Comparison of ENCODE assay signal across 22 cellular contexts in the genomic region with DNA sequence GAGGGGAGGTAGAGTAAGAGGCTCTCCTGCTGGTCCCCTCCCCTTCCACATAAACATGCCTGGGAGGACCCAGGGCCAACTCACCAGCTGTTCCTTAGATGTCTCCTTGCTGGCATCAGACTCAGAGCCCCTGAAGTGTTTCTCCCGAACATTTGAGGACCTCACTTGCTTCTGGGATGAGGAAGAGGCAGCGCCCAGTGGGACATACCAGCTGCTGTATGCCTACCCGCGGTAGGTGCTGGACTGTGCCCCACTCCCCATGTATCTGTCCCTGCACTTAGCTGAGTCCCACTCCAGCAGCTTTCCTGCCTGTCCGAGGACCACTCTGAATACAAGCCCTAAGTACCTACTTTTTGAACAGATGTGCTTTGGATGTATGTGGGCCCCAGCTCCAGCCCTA. TPM values are rescaled to one million over a fixed set of nuclear protein-coding genes. Genes with fewer than 3 reads are reported as not detected.
A peak's percentile ranks its signal among the peaks of the same experiment; 100 is the strongest.
DNase-seq lines count a peak whose midpoint lies in the region; ATAC-seq and TF ChIP-seq lines count a peak whose summit lies in the region.
"Had no signal": no experiment of that assay in that cellular context is flagged by ENCODE, and none has a peak within 500 bp of the region (broad histone marks: within the 10 kb centered on the region; RNA-seq: fewer than 3 reads in every experiment).

No MANE protein-coding gene starts in this region.

- H2BK20ac ChIP-seq in IMR-90 (ENCODE audit: low read depth, low read length): no peak overlapping the region

- H3K9me3 ChIP-seq in BLaER1: no peaks in the 10 kb centered on the region
- no peaks in the 10 kb centered on the region for H3K9me3 ChIP-seq in IMR-90 (ENCODE audit: control insufficient read depth, insufficient read depth, low read length)
- no peaks in the 10 kb centered on the region for H3K9me3 ChIP-seq in osteoblast (ENCODE audit: low read depth, low read length)
- H3K9me3 ChIP-seq: A549, BE2C had no signal

- DNase-seq in IMR-90 (no peak), mesenteric fat pad (ENCODE audit: low spot score) (peak; percentile 37), COLO668 (lab: John Stamatoyannopoulos, UW; ENCODE audit: unreplicated experiment) (no peak), osteoblast (ENCODE audit: insufficient read length, low spot score, missing footprints) (no peak), sciatic nerve (ENCODE audit: low spot score) (no peak)
- DNase-seq: 8988T; ACHN; AML-193; BE2C; CD4-positive, CD25-positive, alpha-beta regulatory T cell; CD8-positive, alpha-beta T cell; DMS 273 treated with DMSO at 0.1 percent for 48 hours; DMS79; EL; GM23248; H7; HCEC 1CT had no signal

- H3K4me2 ChIP-seq in BLaER1 (peak overlapping the region; percentile 17; the same call in 1 of the 2 replicates), IMR-90 (ENCODE audit: low read depth, low read length) (no peak overlapping the region), osteoblast (ENCODE audit: insufficient read depth, low read length) (no peak overlapping the region)
- H3K4me2 ChIP-seq: A549 had no signal

- H3K36me3 ChIP-seq in BLaER1: no peaks in the 10 kb centered on the region
- no peaks in the 10 kb centered on the region for H3K36me3 ChIP-seq in IMR-90 (ENCODE audit: control insufficient read depth, insufficient read depth, low read length)
- H3K36me3 ChIP-seq in osteoblast (ENCODE audit: insufficient read depth, low read length): no peaks in the 10 kb centered on the region
- H3K36me3 ChIP-seq: BE2C had no signal

- TF ChIP-seq CTCF in IMR-90 (conservative IDR thresholded peaks at IDR 0.05; ENCODE audit: low read depth, low read length) (no peak), osteoblast (IDR thresholded peaks at IDR 0.05; ENCODE audit: extremely low read depth, low read depth, low read length) (no peak)

- TF ChIP-seq POLR2A in IMR-90 (IDR thresholded peaks at IDR 0.05; ENCODE audit: low read depth, low read length): no peak

- no peak for TF ChIP-seq RAD21 in IMR-90 (IDR thresholded peaks at IDR 0.05; ENCODE audit: low read length)

- no peaks in the 10 kb centered on the region for H3K79me1 ChIP-seq in IMR-90 (ENCODE audit: low read depth in 1 of 2, low read length in 2 of 2)

- CTCF ChIA-PET in IMR-90 (lab: Yijun Ruan, JAX): no interaction called here

- H2AFZ ChIP-seq in IMR-90 (replicated peaks; ENCODE audit: low read length, poor library complexity): peak overlapping the region; percentile 37
- H2AFZ ChIP-seq in osteoblast (ENCODE audit: low read length): no peak overlapping the region
- H2AFZ ChIP-seq: GM23248 had no signal

- dilution Hi-C loops in IMR-90 (cut with HindIII; ENCODE audit: low sequenced_read_pairs, unreplicated experiment): no loop called here

- H2BK5ac ChIP-seq in IMR-90 (ENCODE audit: low read depth, low read length, poor library complexity, severe bottlenecking): no peak overlapping the region

- no peak overlapping the region for H3K56ac ChIP-seq in IMR-90 (ENCODE audit: extremely low read depth, insufficient read depth, low read length)

- H4K8ac ChIP-seq in IMR-90 (ENCODE audit: low read depth in 2 of 2, low read length in 2 of 2): no peak overlapping the region

- no peak overlapping the region for H3K4ac ChIP-seq in IMR-90 (ENCODE audit: low read depth, low read length)

- H3K9me1 ChIP-seq in IMR-90 (ENCODE audit: insufficient read depth, low read length): no peaks in the 10 kb centered on the region

- no peak overlapping the region for H3K9ac ChIP-seq in BLaER1
- H3K9ac ChIP-seq in IMR-90 (ENCODE audit: low read depth, low read length): no peak overlapping the region
- H3K9ac ChIP-seq: GM23248 had no signal

- H2BK120ac ChIP-seq in IMR-90 (ENCODE audit: low read depth, low read length): no peak overlapping the region

- peaks cover 14% of the 10 kb centered on the region for H3K4me1 ChIP-seq in BLaER1
- no peaks in the 10 kb centered on the region for H3K4me1 ChIP-seq in IMR-90 (ENCODE audit: control insufficient read depth, insufficient read depth, low read length)
- no peaks in the 10 kb centered on the region for H3K4me1 ChIP-seq in osteoblast (ENCODE audit: insufficient read depth, low read length)
- H3K4me1 ChIP-seq: A549, BE2C had no signal

- no peaks in the 10 kb centered on the region for H4K20me1 ChIP-seq in BLaER1
- H4K20me1 ChIP-seq in IMR-90 (ENCODE audit: insufficient read depth, low read length): no peaks in the 10 kb centered on the region
- H4K20me1 ChIP-seq in osteoblast (ENCODE audit: insufficient read depth, low read length): no peaks in the 10 kb centered on the region

- H3K27ac ChIP-seq in BLaER1: no peak overlapping the region; the same call in 1 of the 2 replicates
- no peak overlapping the region for H3K27ac ChIP-seq in IMR-90 (ENCODE audit: insufficient read depth, low read length)
- no peak overlapping the region for H3K27ac ChIP-seq in osteoblast (ENCODE audit: low read depth, low read length)
- H3K27ac ChIP-seq: A549, C4-2B, GM23248 had no signal

- no TSS peak for BruUV-seq in IMR-90 (replicated peaks; lab: Mats Ljungman, UMichigan)

- H3K79me2 ChIP-seq in osteoblast (ENCODE audit: insufficient read depth, low read length): no peaks in the 10 kb centered on the region

- H3K4me3 ChIP-seq in BLaER1: no peak overlapping the region
- no peak overlapping the region for H3K4me3 ChIP-seq in IMR-90 (ENCODE audit: insufficient read depth, low read depth, low read length)
- H3K4me3 ChIP-seq in osteoblast (ENCODE audit: insufficient read depth, low read length): no peak overlapping the region
- H3K4me3 ChIP-seq: A549, GM12878, GM23248 had no signal

- no peak overlapping the region for H2AK5ac ChIP-seq in IMR-90 (ENCODE audit: low read depth, low read length)

- 40% methylated on average over 1 of the region's 5 CpGs; no CpG with 5 or more reads in 1 of the 2 experiments for WGBS in IMR-90 (ENCODE audit: extremely low coverage in 2 of 2, insufficient read length in 1 of 2), 2 experiments

- H4K91ac ChIP-seq in IMR-90 (ENCODE audit: insufficient read depth, low read depth, low read length): no peak overlapping the region

- ATAC-seq in IMR-90 (ENCODE audit: low read depth): no peak
- no peak for ATAC-seq in sciatic nerve
- ATAC-seq: A549; CD8-positive, alpha-beta T cell; GM12878 had no signal

- no peak overlapping the region for H3K14ac ChIP-seq in IMR-90 (replicated peaks; ENCODE audit: low read depth, low read length)

- POLR2A ChIA-PET in IMR-90 (lab: Charles Lee; ENCODE audit: unreplicated experiment): no interaction called here

- H3K23ac ChIP-seq in IMR-90 (ENCODE audit: low read depth, low read length): no peak overlapping the region

- H2BK15ac ChIP-seq in IMR-90 (ENCODE audit: low read depth, low read length): no peak overlapping the region

- intact Hi-C loops in IMR-90 (cut with micrococcal nuclease) (no loop called here), sciatic nerve (cut with DNase I) (no loop called here)

- in situ Hi-C loops in IMR-90 (cut with MboI; ENCODE audit: low sequenced_read_pairs): no loop called here

- H4K5ac ChIP-seq in IMR-90 (ENCODE audit: low read depth, low read length): no peak overlapping the region

- peak overlapping the region; percentile 11 for H2AK9ac ChIP-seq in IMR-90 (replicated peaks; ENCODE audit: low read depth, low read length, poor library complexity)

- H3K18ac ChIP-seq in IMR-90 (ENCODE audit: low read depth, low read length): no peak overlapping the region

- H3K27me3 ChIP-seq in BLaER1 (no peaks in the 10 kb centered on the region), IMR-90 (ENCODE audit: control insufficient read depth, insufficient read depth, low read length) (peaks cover 13% of the 10 kb centered on the region), osteoblast (ENCODE audit: insufficient read depth, low read length) (peaks cover 18% of the 10 kb centered on the region)
- H3K27me3 ChIP-seq: BE2C had no signal

TF ChIP-seq in IMR-90, 13 proteins besides CTCF, POLR2A, EP300 and RAD21 (continues in another document):
- TF ChIP-seq SMC3 (IDR thresholded peaks at IDR 0.05; ENCODE audit: low read depth, low read length): no peak

RNA-seq across cellular contexts. Expression of a gene that starts 0.4 kb away (rescaled TPM):
- total RNA-seq in IMR-90 (2012; rRNA removed): not detected in 2 replicates
- polyA plus RNA-seq in IMR-90 (2012; rRNA removed): 0.12 TPM in 1 of 2 replicates, not detected in the other
- 0.02 TPM in 1 of 2 replicates, not detected in the other for polyA plus RNA-seq in IMR-90 (2012; cell fraction: cytosol; rRNA removed)
- polyA plus RNA-seq in IMR-90 (2012; cell fraction: nucleus; rRNA removed; ENCODE audit: low replicate concordance): not detected in 2 replicates
- 0.39 TPM for total RNA-seq in mesenteric fat pad
- not detected in 2 replicates for total RNA-seq in osteoblast
- 0.40 TPM for total RNA-seq in sciatic nerve
- total RNA-seq: CD8-positive, alpha-beta T cell; GM12878; GM23248; H1; H7 had no signal
- polyA plus RNA-seq: A549; CD4-positive, CD25-positive, alpha-beta regulatory T cell; GM12878; GM23248 had no signal

RNA-seq across cellular contexts. Expression of a gene that starts 20.8 kb away (rescaled TPM):
- total RNA-seq in IMR-90 (2012; rRNA removed) (78.0 and 103 TPM in 2 replicates), mesenteric fat pad (4.9 TPM), osteoblast (4.7 and 5.3 TPM in 2 replicates), sciatic nerve (1.9 TPM)
- 107 and 115 TPM in 2 replicates for polyA plus RNA-seq in IMR-90 (2012; rRNA removed)
- 75.5 and 90.0 TPM in 2 replicates for polyA plus RNA-seq in IMR-90 (2012; cell fraction: cytosol; rRNA removed)
- polyA plus RNA-seq in IMR-90 (2012; cell fraction: nucleus; rRNA removed; ENCODE audit: low replicate concordance): 26.3 and 75.6 TPM in 2 replicates

RNA-seq across cellular contexts. Expression of a gene that starts 29.8 kb away (rescaled TPM):
- total RNA-seq in IMR-90 (2012; rRNA removed) (66.4 and 88.9 TPM in 2 replicates), mesenteric fat pad (149 TPM), osteoblast (35.9 and 36.9 TPM in 2 replicates), sciatic nerve (72.4 TPM)
- 203 and 211 TPM in 2 replicates for polyA plus RNA-seq in IMR-90 (2012; rRNA removed)
- 94.1 and 171 TPM in 2 replicates for polyA plus RNA-seq in IMR-90 (2012; cell fraction: cytosol; rRNA removed)
- 140 and 158 TPM in 2 replicates for polyA plus RNA-seq in IMR-90 (2012; cell fraction: nucleus; rRNA removed; ENCODE audit: low replicate concordance)

RNA-seq across cellular contexts. Expression of a gene that starts 37.2 kb away (rescaled TPM):
- total RNA-seq in IMR-90 (2012; rRNA removed) (2.3 and 3.3 TPM in 2 replicates), mesenteric fat pad (42.6 TPM), osteoblast (not detected in 2 replicates), sciatic nerve (58.0 TPM)
- polyA plus RNA-seq in IMR-90 (2012; rRNA removed): 7.5 and 8.5 TPM in 2 replicates
- polyA plus RNA-seq in IMR-90 (2012; cell fraction: cytosol; rRNA removed): 3.5 and 5.9 TPM in 2 replicates
- polyA plus RNA-seq in IMR-90 (2012; cell fraction: nucleus; rRNA removed; ENCODE audit: low replicate concordance): 9.5 and 18.0 TPM in 2 replicates
- total RNA-seq: CD8-positive, alpha-beta T cell; GM23248 had no signal
- polyA plus RNA-seq: A549; CD4-positive, CD25-positive, alpha-beta regulatory T cell had no signal

RNA-seq across cellular contexts. Expression of a gene that starts 51.6 kb away (rescaled TPM):
- total RNA-seq in IMR-90 (2012; rRNA removed): 114 and 120 TPM in 2 replicates
- 53.7 and 61.1 TPM in 2 replicates for polyA plus RNA-seq in IMR-90 (2012; rRNA removed)
- 35.0 and 38.5 TPM in 2 replicates for polyA plus RNA-seq in IMR-90 (2012; cell fraction: cytosol; rRNA removed)
- polyA plus RNA-seq in IMR-90 (2012; cell fraction: nucleus; rRNA removed; ENCODE audit: low replicate concordance): 37.4 and 89.5 TPM in 2 replicates
- 55.2 TPM for total RNA-seq in mesenteric fat pad
- 64.8 and 65.9 TPM in 2 replicates for total RNA-seq in osteoblast
- total RNA-seq in sciatic nerve: 30.8 TPM

Comparison
In these comparisons a context has a peak if more than half of its experiments do, and no peak if none do; other contexts are left out.
1. RNA of a gene that starts 20.8 kb away (total RNA-seq): 78.0 to 103 TPM in IMR-90; 4.9 TPM in mesenteric fat pad (single experiment), 4.7 to 5.3 TPM in osteoblast and 1.9 TPM in sciatic nerve (single experiment); every median in the first group is over 10 times any median in the second.